In genomic region chr12:18243238-18243637, GRCh38 we compare ENCODE assay signal across 35 cellular contexts. TPM values are rescaled to one million over a fixed set of nuclear protein-coding genes. Genes with fewer than 3 reads are reported as not detected.
"Had no signal": no experiment of that assay in that cellular context is flagged by ENCODE, and none has a peak within 500 bp of the region (broad histone marks: within the 10 kb centered on the region; RNA-seq: fewer than 3 reads in every experiment).

No MANE protein-coding gene starts in this region.

- DNase-seq: activated CD4-positive, alpha-beta memory T cell treated with anti-CD3 and anti-CD28 coated beads, Interleukin-2, amount 10 ng/mL, durations not matched to agents 7 days and 5 days; activated CD4-positive, alpha-beta T cell treated with anti-CD3 and anti-CD28 coated beads for 1 hour; activated CD4-positive, alpha-beta T cell treated with anti-CD3 and anti-CD28 coated beads for 48 hours; activated CD4-positive, CD25-positive, alpha-beta regulatory T cell; activated CD8-positive, alpha-beta memory T cell treated with anti-CD3 and anti-CD28 coated beads for 24 hours; activated CD8-positive, alpha-beta memory T cell treated with anti-CD3 and anti-CD28 coated beads, Interleukin-2, amount 10 ng/mL, durations not matched to agents 7 days and 5 days; activated gamma-delta T cell; activated naive CD4-positive, alpha-beta T cell treated with Interleukin-2 at 50 U/mL for 16 hours; activated naive CD8-positive, alpha-beta T cell treated with anti-CD3 and anti-CD28 coated beads, Interleukin-2, amount 10 ng/mL, durations not matched to agents 7 days and 5 days; activated T-cell treated with anti-CD3 and anti-CD28 coated beads, Interleukin-2, amount 50 U/mL, for 1 hour; amygdala; NCI-H1105; NCI-H1417 treated with DMSO at 0.1 percent for 48 hours; NCI-H187 treated with DMSO at 0.1 percent for 48 hours; NCI-H2081; NCI-H2171 treated with DMSO at 0.1 percent for 48 hours; NCI-H2227 treated with DMSO at 0.1 percent for 48 hours; NCI-H446; NCI-H524; NCI-H69; NCI-H82; SHP77; SJCRH30; T1000; WERI-Rb-1 had no signal

- H3K27ac Mint-ChIP-seq: activated CD4-positive, alpha-beta memory T cell treated with anti-CD3 and anti-CD28 coated beads, Interleukin-2, amount 10 ng/mL, durations not matched to agents 7 days and 5 days; activated CD8-positive, alpha-beta memory T cell treated with anti-CD3 and anti-CD28 coated beads, Interleukin-2, amount 10 ng/mL, durations not matched to agents 7 days and 5 days; activated naive CD4-positive, alpha-beta T cell treated with anti-CD3 and anti-CD28 coated beads, Interleukin-2, amount 50 U/mL, for 24 hours; activated naive CD8-positive, alpha-beta T cell treated with anti-CD3 and anti-CD28 coated beads, Interleukin-2, amount 10 ng/mL, durations not matched to agents 7 days and 5 days; activated T-helper 2 cell treated with anti-CD3 and anti-CD28 coated beads, Interferon-gamma antibody, Interleukin-2, Interleukin-4, amounts not matched to agents 10 μg/mL and 5 μg/mL and 100 μg/mL, durations not matched to agents 14 hours and 24 hours and 36 hours had no signal

- H3K4me3 Mint-ChIP-seq: activated CD4-positive, alpha-beta memory T cell treated with anti-CD3 and anti-CD28 coated beads, Interleukin-2, amount 10 ng/mL, durations not matched to agents 7 days and 5 days; activated CD8-positive, alpha-beta memory T cell treated with anti-CD3 and anti-CD28 coated beads, Interleukin-2, amount 10 ng/mL, durations not matched to agents 7 days and 5 days; activated naive CD4-positive, alpha-beta T cell treated with anti-CD3 and anti-CD28 coated beads, Interleukin-2, amount 50 U/mL, for 24 hours; activated naive CD8-positive, alpha-beta T cell treated with anti-CD3 and anti-CD28 coated beads, Interleukin-2, amount 10 ng/mL, durations not matched to agents 7 days and 5 days had no signal

- H3K36me3 ChIP-seq: ascending aorta, cardiac muscle cell, SJCRH30, WERI-Rb-1 had no signal

- H3K4me1 ChIP-seq: ascending aorta, SJCRH30 had no signal

- H3K9me3 Mint-ChIP-seq: activated CD4-positive, alpha-beta memory T cell treated with anti-CD3 and anti-CD28 coated beads, Interleukin-2, amount 10 ng/mL, durations not matched to agents 7 days and 5 days; activated naive CD4-positive, alpha-beta T cell treated with anti-CD3 and anti-CD28 coated beads, Interleukin-2, amount 50 U/mL, for 24 hours; activated naive CD8-positive, alpha-beta T cell treated with anti-CD3 and anti-CD28 coated beads, Interleukin-2, amount 10 ng/mL, durations not matched to agents 7 days and 5 days had no signal

- H3K4me3 ChIP-seq: ascending aorta, cardiac muscle cell, K562, SJCRH30, SK-N-MC had no signal

- H3K36me3 Mint-ChIP-seq: activated CD8-positive, alpha-beta memory T cell treated with anti-CD3 and anti-CD28 coated beads, Interleukin-2, amount 10 ng/mL, durations not matched to agents 7 days and 5 days; activated naive CD4-positive, alpha-beta T cell treated with anti-CD3 and anti-CD28 coated beads, Interleukin-2, amount 50 U/mL, for 24 hours; activated naive CD8-positive, alpha-beta T cell treated with anti-CD3 and anti-CD28 coated beads, Interleukin-2, amount 10 ng/mL, durations not matched to agents 7 days and 5 days had no signal

- H3K4me1 Mint-ChIP-seq: activated CD4-positive, alpha-beta memory T cell treated with anti-CD3 and anti-CD28 coated beads, Interleukin-2, amount 10 ng/mL, durations not matched to agents 7 days and 5 days; activated CD8-positive, alpha-beta memory T cell treated with anti-CD3 and anti-CD28 coated beads, Interleukin-2, amount 10 ng/mL, durations not matched to agents 7 days and 5 days; activated naive CD4-positive, alpha-beta T cell treated with anti-CD3 and anti-CD28 coated beads, Interleukin-2, amount 50 U/mL, for 24 hours; activated naive CD8-positive, alpha-beta T cell treated with anti-CD3 and anti-CD28 coated beads, Interleukin-2, amount 10 ng/mL, durations not matched to agents 7 days and 5 days had no signal

- H3K27me3 ChIP-seq: ascending aorta, cardiac muscle cell, SJCRH30 had no signal

- H3K9me3 ChIP-seq: ascending aorta, SJCRH30 had no signal

- ATAC-seq: activated CD8-positive, alpha-beta memory T cell treated with anti-CD3 and anti-CD28 coated beads, Interleukin-2, amount 10 ng/mL, durations not matched to agents 7 days and 5 days; K562; Panc1 had no signal

- FAIRE-seq: K562 had no signal

- H3K27me3 Mint-ChIP-seq: activated CD4-positive, alpha-beta memory T cell treated with anti-CD3 and anti-CD28 coated beads, Interleukin-2, amount 10 ng/mL, durations not matched to agents 7 days and 5 days; activated CD8-positive, alpha-beta memory T cell treated with anti-CD3 and anti-CD28 coated beads, Interleukin-2, amount 10 ng/mL, durations not matched to agents 7 days and 5 days; activated naive CD4-positive, alpha-beta T cell treated with anti-CD3 and anti-CD28 coated beads, Interleukin-2, amount 50 U/mL, for 24 hours; activated naive CD8-positive, alpha-beta T cell treated with anti-CD3 and anti-CD28 coated beads, Interleukin-2, amount 10 ng/mL, durations not matched to agents 7 days and 5 days had no signal

- H3K27ac ChIP-seq: ascending aorta, cardiac muscle cell, SJCRH30, SK-N-MC, WERI-Rb-1 had no signal

RNA-seq across cellular contexts. Expression of gene PIK3C2G, which starts 18.1 kb away (rescaled TPM):
- total RNA-seq: activated CD4-positive, alpha-beta memory T cell treated with anti-CD3 and anti-CD28 coated beads, Interleukin-2, amount 10 ng/mL, durations not matched to agents 7 days and 5 days; activated CD8-positive, alpha-beta memory T cell treated with anti-CD3 and anti-CD28 coated beads, Interleukin-2, amount 10 ng/mL, durations not matched to agents 7 days and 5 days; activated naive CD8-positive, alpha-beta T cell treated with anti-CD3 and anti-CD28 coated beads, Interleukin-2, amount 10 ng/mL, durations not matched to agents 7 days and 5 days; activated T-helper 2 cell treated with anti-CD3 and anti-CD28 coated beads, Interferon-gamma antibody, Interleukin-2, Interleukin-4, amounts not matched to agents 10 μg/mL and 5 μg/mL and 100 μg/mL, durations not matched to agents 14 hours and 24 hours and 36 hours; ascending aorta; cardiac muscle cell; K562; RPMI7951; T-helper 1 cell treated with Interleukin-12 subunit alpha and Interleukin-12 subunit beta and Interleukin-4 antibody, amounts not matched to agents 30 ng/mL and 1 ng/mL, for 36 hours; T-helper 2 cell treated with Interferon-gamma antibody and Interleukin-4, amounts not matched to agents 100 ng/mL and 5 ng/mL, for 36 hours had no signal
- polyA plus RNA-seq: cardiac muscle cell, K562 had no signal
